In genomic region chr14:34699873-34700621, GRCh38 we compare ENCODE assay signal across 1 cellular context.
TF ChIP-seq lines count a peak whose summit lies in the region.

No MANE protein-coding gene starts in this region.

TF ChIP-seq in HepG2, 621 proteins besides CTCF, POLR2A, EP300 and RAD21 (continued from another document and continues in another):
- TF ChIP-seq ZBTB40 (IDR thresholded peaks at IDR 0.05), result no peak
- no peak for TF ChIP-seq ZBTB40 (CRISPR knock-in tag; IDR thresholded peaks at IDR 0.05)
- TF ChIP-seq TCF7 (IDR thresholded peaks at IDR 0.05; ENCODE audit: low read depth), result no peak
- TF ChIP-seq ZNF670 (CRISPR knock-in tag; IDR thresholded peaks at IDR 0.05; ENCODE audit: borderline replicate concordance), result peak; percentile 64; the same call in 1 of the 2 replicates
- no peak for TF ChIP-seq ARNT2 (CRISPR knock-in tag; IDR thresholded peaks at IDR 0.05; ENCODE audit: low read depth)
- peak; percentile 52 for TF ChIP-seq TEAD3 (CRISPR knock-in tag; optimal IDR thresholded peaks at IDR 0.05; ENCODE audit: borderline replicate concordance)
- 0 out of 2 replicates have a peak, but pooled peaks have one; percentile 40 for TF ChIP-seq IRF2 (CRISPR knock-in tag; IDR thresholded peaks at IDR 0.05)
- TF ChIP-seq ZSCAN29 (CRISPR knock-in tag; conservative IDR thresholded peaks at IDR 0.05), result peak; percentile 41; the same call in 1 of the 2 replicates
- TF ChIP-seq FOXP1 (IDR thresholded peaks at IDR 0.05), result no peak
- peak; percentile 43 for TF ChIP-seq FOXP1 (CRISPR knock-in tag; IDR thresholded peaks at IDR 0.05)
- TF ChIP-seq RXRB (CRISPR knock-in tag; IDR thresholded peaks at IDR 0.05; ENCODE audit: borderline replicate concordance), result peak; percentile 34; the same call in 1 of the 2 replicates
- TF ChIP-seq SMYD3 (CRISPR knock-in tag; IDR thresholded peaks at IDR 0.05), result 0 out of 2 replicates have a peak, but pooled peaks have one; percentile 40
- peak; percentile 94 for TF ChIP-seq FOSL2 (CRISPR knock-in tag; IDR thresholded peaks at IDR 0.05)
- no peak for TF ChIP-seq HCFC1 (IDR thresholded peaks at IDR 0.05; ENCODE audit: low read depth, low read length)
- no peak for TF ChIP-seq ZMAT5 (CRISPR knock-in tag; IDR thresholded peaks at IDR 0.05; ENCODE audit: borderline replicate concordance, low read depth)
- TF ChIP-seq SIX4 (CRISPR knock-in tag; IDR thresholded peaks at IDR 0.05), result peak; percentile 69; the same call in 1 of the 2 replicates
- TF ChIP-seq ATF4 (CRISPR knock-in tag; IDR thresholded peaks at IDR 0.05), result peak in 1 of 2 experiments; percentile 77; a peak in 2 of 4 replicates
- no peak for TF ChIP-seq ZNF615 (CRISPR knock-in tag; IDR thresholded peaks at IDR 0.05; ENCODE audit: borderline replicate concordance)
- no peak for TF ChIP-seq GABPB1 (CRISPR knock-in tag; IDR thresholded peaks at IDR 0.05)
- 0 out of 4 replicates have a peak, but pooled peaks of 1 of the 2 experiments have one; percentile 12 for TF ChIP-seq KLF16 (CRISPR knock-in tag; IDR thresholded peaks at IDR 0.05)
- TF ChIP-seq SMC3 (IDR thresholded peaks at IDR 0.05; ENCODE audit: low read length), result peak; percentile 25; the same call in 1 of the 2 replicates
- TF ChIP-seq FOXP4 (CRISPR knock-in tag; IDR thresholded peaks at IDR 0.05), result no peak
- TF ChIP-seq POLR2AphosphoS2 (IDR thresholded peaks at IDR 0.05; ENCODE audit: low read depth, low read length), result no peak
- peak; percentile 70 for TF ChIP-seq MIXL1 (CRISPR knock-in tag; IDR thresholded peaks at IDR 0.05)
- TF ChIP-seq ZNF513 (CRISPR knock-in tag; conservative IDR thresholded peaks at IDR 0.05), result no peak
- TF ChIP-seq HOMEZ (CRISPR knock-in tag; IDR thresholded peaks at IDR 0.05; ENCODE audit: low read depth), result peak; percentile 86
- no peak; the same call in 1 of the 2 replicates for TF ChIP-seq KDM5A (IDR thresholded peaks at IDR 0.05; ENCODE audit: borderline replicate concordance, low read length)
- TF ChIP-seq HDAC2 (CRISPR knock-in tag; IDR thresholded peaks at IDR 0.05), result no peak
- no peak for TF ChIP-seq ZSCAN9 (CRISPR knock-in tag; IDR thresholded peaks at IDR 0.05; ENCODE audit: borderline replicate concordance)
- TF ChIP-seq TAF15 (IDR thresholded peaks at IDR 0.05; ENCODE audit: low read depth, low read length, poor library complexity, severe bottlenecking), result no peak
- no peak for TF ChIP-seq GATAD1 (CRISPR knock-in tag; IDR thresholded peaks at IDR 0.05)
- no peak for TF ChIP-seq AKNA (CRISPR knock-in tag; IDR thresholded peaks at IDR 0.05; ENCODE audit: borderline replicate concordance)
- peak; percentile 64; the same call in 1 of the 2 replicates for TF ChIP-seq ZKSCAN8 (CRISPR knock-in tag; IDR thresholded peaks at IDR 0.05; ENCODE audit: borderline replicate concordance)
- TF ChIP-seq SRY (CRISPR knock-in tag; IDR thresholded peaks at IDR 0.05), result no peak
- TF ChIP-seq THAP11 (CRISPR knock-in tag; IDR thresholded peaks at IDR 0.05), result no peak
- no peak for TF ChIP-seq ZBTB39 (CRISPR knock-in tag; IDR thresholded peaks at IDR 0.05)
- peak; percentile 67 for TF ChIP-seq HMG20A (CRISPR knock-in tag; IDR thresholded peaks at IDR 0.05; ENCODE audit: borderline replicate concordance)
